Comparison of ENCODE assay signal across 10 cellular contexts in genomic region chr5:429453-430188, GRCh38. TPM values are rescaled to one million over a fixed set of nuclear protein-coding genes. Genes with fewer than 3 reads are reported as not detected.
DNase-seq lines count a peak whose midpoint lies in the region; ATAC-seq and TF ChIP-seq lines count a peak whose summit lies in the region.
"Had no signal": no experiment of that assay in that cellular context is flagged by ENCODE, and none has a peak within 500 bp of the region (broad histone marks: within the 10 kb centered on the region; RNA-seq: fewer than 3 reads in every experiment).

No MANE protein-coding gene starts in this region.

- BruUV-seq in A673 (replicated peaks; lab: Mats Ljungman, UMichigan): no TSS peak

- H3K27ac ChIP-seq in A673 (ENCODE audit: low read depth, low read length, poor library complexity, severe bottlenecking) (no peak overlapping the region), brain microvascular endothelial cell (no peak overlapping the region)

- peak overlapping the region; percentile 86 for H3K27ac Mint-ChIP-seq in mesothelial cell of epicardium

- no peaks in the 10 kb centered on the region for H3K9me3 Mint-ChIP-seq in mesothelial cell of epicardium

- in situ Hi-C loops in brain microvascular endothelial cell (cut with HindIII; ENCODE audit: low pct_ligation_motif_present, low sequenced_read_pairs): no loop called here

- no peaks in the 10 kb centered on the region for H3K27me3 Mint-ChIP-seq in mesothelial cell of epicardium (ENCODE audit: low read depth)

- no peaks in the 10 kb centered on the region for H3K27me3 ChIP-seq in A673 (replicated peaks; ENCODE audit: insufficient read depth, low read depth, low read length, poor library complexity)
- no peaks in the 10 kb centered on the region for H3K27me3 ChIP-seq in brain microvascular endothelial cell (replicated peaks)

- no peak overlapping the region for H3K4me3 Mint-ChIP-seq in mesothelial cell of epicardium

- ATAC-seq in GM21360 (IDR thresholded peaks at IDR 0.05; ENCODE audit: unreplicated experiment): no peak
- no peak for ATAC-seq in GM19467 (IDR thresholded peaks at IDR 0.05; ENCODE audit: unreplicated experiment)
- ATAC-seq in HG03175 (IDR thresholded peaks at IDR 0.05; ENCODE audit: unreplicated experiment): no peak

- H3K36me3 Mint-ChIP-seq in mesothelial cell of epicardium: peaks cover 10% of the 10 kb centered on the region

- intact Hi-C loops in A673 (cut with micrococcal nuclease; ENCODE audit: unreplicated experiment): loop anchor here (2.0 to 5.0 kb wide), 2 partner anchors 112 to 241 kb away; no protein-coding TSS in a partner anchor

- H3K4me1 Mint-ChIP-seq in mesothelial cell of epicardium: peaks cover 7% of the 10 kb centered on the region

- no peak overlapping the region for H3K4me3 ChIP-seq in A673 (ENCODE audit: low read depth, low read length, poor library complexity, severe bottlenecking)
- H3K4me3 ChIP-seq in brain microvascular endothelial cell (ENCODE audit: low read depth, low read length): no peak overlapping the region

- peak; percentile 23 for DNase-seq in A673 (ENCODE audit: low spot score)
- peak; percentile 77 for DNase-seq in GM04504 (ENCODE audit: low read depth)
- DNase-seq in brain microvascular endothelial cell: peak; percentile 38
- no peak for DNase-seq in mesothelial cell of epicardium (ENCODE audit: low spot score in 2 of 2, unreplicated experiment in 2 of 2)
- no peak for DNase-seq in epidermal melanocyte (ENCODE audit: insufficient read length, low spot score)
- DNase-seq: effector memory CD4-positive, alpha-beta T cell; kidney glomerular epithelial cell had no signal

- H3K4me1 ChIP-seq in A673 (ENCODE audit: insufficient read depth, low read length, poor library complexity, severe bottlenecking): no peaks in the 10 kb centered on the region

- CTCF ChIA-PET in A673 (lab: Charles Lee): interaction anchor here (0.9 kb wide), 1 partner anchor 113 kb away, joined by 3 read pairs; no protein-coding TSS in a partner anchor

- TF ChIP-seq CTCF in A673 (conservative IDR thresholded peaks at IDR 0.05; ENCODE audit: low read depth, low read length) (no peak), brain microvascular endothelial cell (IDR thresholded peaks at IDR 0.05; ENCODE audit: low read depth, low read length, missing control alignments) (no peak), mesothelial cell of epicardium (IDR thresholded peaks at IDR 0.05; ENCODE audit: unreplicated experiment) (no peak)

- H3K36me3 ChIP-seq in A673 (ENCODE audit: insufficient read depth, low read length, poor library complexity, severe bottlenecking) (no peaks in the 10 kb centered on the region), brain microvascular endothelial cell (replicated peaks) (no peaks in the 10 kb centered on the region)

- POLR2A ChIA-PET in A673 (lab: Charles Lee; ENCODE audit: low non-redundant PET): no interaction called here

- H3K9me3 ChIP-seq in A673 (ENCODE audit: low read depth, low read length, poor library complexity, severe bottlenecking): no peaks in the 10 kb centered on the region

RNA-seq across cellular contexts. Expression of gene EXOC3, which starts 13.4 kb away (rescaled TPM):
- total RNA-seq in A673 (2021) (46.7 and 53.8 TPM in 2 replicates), mesothelial cell of epicardium (70.4 to 73.5 TPM (median 71.2 TPM) in 3 replicates)

Comparison
In these comparisons a context has a peak if more than half of its experiments do, and no peak if none do; other contexts are left out.
1. DNase-seq: peak in A673 (single experiment), GM04504 (single experiment) and brain microvascular endothelial cell (single experiment); none in mesothelial cell of epicardium (0 of 2) and epidermal melanocyte (single experiment).